In genomic region chr9:99118782-99119466, GRCh38 we compare ENCODE assay signal across 8 cellular contexts. TPM values are rescaled to one million over a fixed set of nuclear protein-coding genes. Genes with fewer than 3 reads are reported as not detected.
DNase-seq lines count a peak whose midpoint lies in the region; ATAC-seq and TF ChIP-seq lines count a peak whose summit lies in the region.

No MANE protein-coding gene starts in this region.

- H3K27ac ChIP-seq in DND-41 (ENCODE audit: low read length), result peak overlapping the region; percentile 80
- H3K27ac ChIP-seq in ascending aorta, result no peak overlapping the region
- H3K27ac ChIP-seq in suprapubic skin, result no peak overlapping the region

- H2AFZ ChIP-seq in DND-41 (ENCODE audit: low read depth, low read length), result 0 out of 2 replicates have a peak overlapping the region, but pooled peaks have one; percentile 17

- H3K27me3 ChIP-seq in DND-41 (ENCODE audit: insufficient read depth, low read length, poor library complexity) (no peaks in the 10 kb centered on the region), ascending aorta (no peaks in the 10 kb centered on the region), suprapubic skin (no peaks in the 10 kb centered on the region)

- no peak for TF ChIP-seq EP300 in suprapubic skin (IDR thresholded peaks at IDR 0.05)

- peaks cover 75% of the 10 kb centered on the region for H3K79me2 ChIP-seq in DND-41 (ENCODE audit: insufficient read depth, low read length)

- H3K4me1 ChIP-seq in DND-41 (ENCODE audit: insufficient read depth, low read length), result peaks cover 27% of the 10 kb centered on the region
- H3K4me1 ChIP-seq in ascending aorta, result peaks cover 0 to 17% of the 10 kb centered on the region in 2 donors
- H3K4me1 ChIP-seq in suprapubic skin, result peaks cover 37% of the 10 kb centered on the region

- peak overlapping the region; percentile 40 for H3K9ac ChIP-seq in DND-41 (ENCODE audit: low read depth, low read length)

- ATAC-seq in DND-41 (ENCODE audit: insufficient read depth, low read depth) (peak; percentile 100), GM21390 (IDR thresholded peaks at IDR 0.05; ENCODE audit: unreplicated experiment) (peak; percentile 98), HG03571 (IDR thresholded peaks at IDR 0.05; ENCODE audit: unreplicated experiment) (peak; percentile 99)

- no peak for TF ChIP-seq CTCF in DND-41 (IDR thresholded peaks at IDR 0.05; ENCODE audit: borderline replicate concordance, extremely low read depth, low read length, poor library complexity, severe bottlenecking)
- TF ChIP-seq CTCF in ascending aorta (IDR thresholded peaks at IDR 0.05), result no peak
- TF ChIP-seq CTCF in suprapubic skin (IDR thresholded peaks at IDR 0.05), result no peak

- WGBS in suprapubic skin, result 80% methylated on average over 7 of the region's 7 CpGs

- peaks cover 22% of the 10 kb centered on the region; the same call in 1 of the 2 replicates for H4K20me1 ChIP-seq in DND-41 (ENCODE audit: insufficient read depth, low read length)

- H3K9me3 ChIP-seq in DND-41 (ENCODE audit: insufficient read depth, low read length, severe bottlenecking) (no peaks in the 10 kb centered on the region), ascending aorta (no peaks in the 10 kb centered on the region), suprapubic skin (no peaks in the 10 kb centered on the region)

- intact Hi-C loops in ascending aorta (cut with DNase I), result no loop called here

- H3K4me2 ChIP-seq in DND-41 (ENCODE audit: insufficient read depth, low read length), result peak overlapping the region; percentile 75

- no peak for TF ChIP-seq POLR2A in suprapubic skin (IDR thresholded peaks at IDR 0.05)

- DNase-seq in DND-41 (peak; percentile 79), activated T-cell treated with anti-CD3 and anti-CD28 coated beads for 4 hours (peak; percentile 17), ascending aorta (ENCODE audit: low spot score in 2 of 2) (no peak), suprapubic skin (ENCODE audit: low spot score in 2 of 2) (no peak), NCI-H1417 (lab: John Stamatoyannopoulos, UW) (no peak)
- DNase-seq in stimulated activated CD4-positive, alpha-beta T cell treated with anti-CD3 and anti-CD28 coated beads, Interleukin-12 subunit alpha, Interleukin-12 subunit beta, amount 100 ng/mL, for 48 hours (ENCODE audit: low read depth in 2 of 3, low spot score in 1 of 3), result peak; percentile 21 to 49 (median 33)

- H3K4me3 ChIP-seq in DND-41 (ENCODE audit: low read depth in 1 of 2, low read length in 2 of 2) (peak overlapping the region in 1 of 2 experiments; percentile 53; a peak in 2 of 4 replicates), ascending aorta (no peak overlapping the region), suprapubic skin (no peak overlapping the region)

- H3K36me3 ChIP-seq in DND-41 (ENCODE audit: insufficient read depth, low read length) (no peaks in the 10 kb centered on the region), ascending aorta (peaks cover 0 to 5% of the 10 kb centered on the region in 2 donors), suprapubic skin (no peaks in the 10 kb centered on the region)

RNA-seq across cellular contexts. Expression of gene TGFBR1, which starts 14.0 kb away (rescaled TPM):
- total RNA-seq in ascending aorta (13.9 TPM), suprapubic skin (10 to 100 TPM; 11.3 to 19.8 (median 14.7) TPM)

Comparison
In these comparisons a context has a peak if more than half of its experiments do, and no peak if none do; other contexts are left out.
1. DNase-seq: peak in DND-41 (single experiment), activated T-cell treated with anti-CD3 and anti-CD28 coated beads for 4 hours (single experiment) and stimulated activated CD4-positive, alpha-beta T cell treated with anti-CD3 and anti-CD28 coated beads, Interleukin-12 subunit alpha, Interleukin-12 subunit beta, amount 100 ng/mL, for 48 hours (3 of 3); none in ascending aorta (0 of 2), suprapubic skin (0 of 2) and NCI-H1417 (0 of 3).
2. Peak in every context shown above with its lines, with median percentiles within 50 percentile points of each other: ATAC-seq.